ENCODE assay signal across 6 cellular contexts in genomic region chr7:8827329-8827728, GRCh38.
"Had no signal": no experiment of that assay in that cellular context is flagged by ENCODE, and none has a peak within 500 bp of the region (broad histone marks: within the 10 kb centered on the region; RNA-seq: fewer than 3 reads in every experiment).

No MANE protein-coding gene starts in this region.

- FAIRE-seq: HTR-8/SVneo had no signal

- H3K4me2 ChIP-seq: GM23338 had no signal

- H2AFZ ChIP-seq: GM23338 had no signal

- H3K4me3 ChIP-seq: GM23338 had no signal

- DNase-seq: H9, HCEC 1CT, IMR-90, KBM-7 had no signal

- ATAC-seq: GM23338 had no signal
